2 cellular contexts compared by ENCODE assay signal in genomic region chr3:40996827-40997710, GRCh38.
TF ChIP-seq lines count a peak whose summit lies in the region.

No MANE protein-coding gene starts in this region.

TF ChIP-seq in A549, 52 proteins besides CTCF, POLR2A, EP300 and RAD21 (continued from another document):
- TF ChIP-seq E2F6 (IDR thresholded peaks at IDR 0.05; ENCODE audit: borderline replicate concordance, low read depth) (no peak), HOXB13 (CRISPR knock-in tag; IDR thresholded peaks at IDR 0.05; ENCODE audit: low read depth) (no peak), MAFK (IDR thresholded peaks at IDR 0.05; ENCODE audit: partially characterized antibody) (no peak), NPAS2 (CRISPR knock-in tag; IDR thresholded peaks at IDR 0.05; ENCODE audit: borderline replicate concordance) (no peak), FOSL2 (IDR thresholded peaks at IDR 0.05) (no peak), FOSL2 (CRISPR knock-in tag; IDR thresholded peaks at IDR 0.05) (no peak), REST (IDR thresholded peaks at IDR 0.05) (no peak), CBX8 (IDR thresholded peaks at IDR 0.05) (no peak), HEYL (CRISPR knock-in tag; IDR thresholded peaks at IDR 0.05) (no peak), ZC3H11A (IDR thresholded peaks at IDR 0.05) (no peak), HOXB5 (CRISPR knock-in tag; IDR thresholded peaks at IDR 0.05) (no peak), NR3C1 (IDR thresholded peaks at IDR 0.05) (no peak), POLR2AphosphoS2 (conservative IDR thresholded peaks at IDR 0.05; ENCODE audit: low read length) (no peak), SREBF2 (IDR thresholded peaks at IDR 0.05) (no peak), HOXA7 (CRISPR knock-in tag; IDR thresholded peaks at IDR 0.05) (no peak), TP53 (CRISPR knock-in tag; IDR thresholded peaks at IDR 0.05) (no peak)
- TF ChIP-seq, protein P1, sequence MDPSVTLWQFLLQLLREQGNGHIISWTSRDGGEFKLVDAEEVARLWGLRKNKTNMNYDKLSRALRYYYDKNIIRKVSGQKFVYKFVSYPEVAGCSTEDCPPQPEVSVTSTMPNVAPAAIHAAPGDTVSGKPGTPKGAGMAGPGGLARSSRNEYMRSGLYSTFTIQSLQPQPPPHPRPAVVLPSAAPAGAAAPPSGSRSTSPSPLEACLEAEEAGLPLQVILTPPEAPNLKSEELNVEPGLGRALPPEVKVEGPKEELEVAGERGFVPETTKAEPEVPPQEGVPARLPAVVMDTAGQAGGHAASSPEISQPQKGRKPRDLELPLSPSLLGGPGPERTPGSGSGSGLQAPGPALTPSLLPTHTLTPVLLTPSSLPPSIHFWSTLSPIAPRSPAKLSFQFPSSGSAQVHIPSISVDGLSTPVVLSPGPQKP (IDR thresholded peaks at IDR 0.05; ENCODE audit: low read depth, low read length): no peak
- TF ChIP-seq, protein P2, sequence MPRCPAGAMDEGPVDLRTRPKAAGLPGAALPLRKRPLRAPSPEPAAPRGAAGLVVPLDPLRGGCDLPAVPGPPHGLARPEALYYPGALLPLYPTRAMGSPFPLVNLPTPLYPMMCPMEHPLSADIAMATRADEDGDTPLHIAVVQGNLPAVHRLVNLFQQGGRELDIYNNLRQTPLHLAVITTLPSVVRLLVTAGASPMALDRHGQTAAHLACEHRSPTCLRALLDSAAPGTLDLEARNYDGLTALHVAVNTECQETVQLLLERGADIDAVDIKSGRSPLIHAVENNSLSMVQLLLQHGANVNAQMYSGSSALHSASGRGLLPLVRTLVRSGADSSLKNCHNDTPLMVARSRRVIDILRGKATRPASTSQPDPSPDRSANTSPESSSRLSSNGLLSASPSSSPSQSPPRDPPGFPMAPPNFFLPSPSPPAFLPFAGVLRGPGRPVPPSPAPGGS (IDR thresholded peaks at IDR 0.05): no peak
TF ChIP-seq in A549: peak in this region for 0.

TF ChIP-seq in H1, 55 proteins besides CTCF, POLR2A, EP300 and RAD21 (continued from another document):
- TF ChIP-seq CEBPB (IDR thresholded peaks at IDR 0.05; ENCODE audit: low read depth, low read length): no peak
